Comparison of ENCODE assay signal across 8 cellular contexts in genomic region chr16:68800257-68800875, GRCh38. TPM values are rescaled to one million over a fixed set of nuclear protein-coding genes. Genes with fewer than 3 reads are reported as not detected.
DNase-seq lines count a peak whose midpoint lies in the region; ATAC-seq and TF ChIP-seq lines count a peak whose summit lies in the region.

No MANE protein-coding gene starts in this region.

- in situ Hi-C loops in GM13976 (cut with MboI; ENCODE audit: low sequenced_read_pairs, unreplicated experiment): loop anchor here (10.0 kb wide), 1 partner anchor 96 kb away; no protein-coding TSS in a partner anchor

- no peaks in the 10 kb centered on the region for H4K20me1 ChIP-seq in OCI-LY7 (ENCODE audit: insufficient read depth, low read length)

- POLR2A ChIA-PET in AG04450 (lab: Yijun Ruan, JAX): no interaction called here
- POLR2A ChIA-PET in OCI-LY7 (lab: Charles Lee): interaction anchor here (0.5 to 1.0 kb wide), 2 partner anchors 28 to 323 kb away, joined by 3 to 5 read pairs; no protein-coding TSS in a partner anchor

- no peak overlapping the region for H3K4me2 ChIP-seq in OCI-LY7 (ENCODE audit: low read length)

- DNase-seq in AG04450 (ENCODE audit: low read depth, low spot score) (peak; percentile 66), GM13976 (ENCODE audit: low spot score) (peak; percentile 73), HT-29 (ENCODE audit: low spot score) (peak; percentile 85), OCI-LY7 (ENCODE audit: low spot score) (peak; percentile 64), germinal center (ENCODE audit: low spot score) (peak; percentile 52), psoas muscle (no peak)
- peak; percentile 48 for DNase-seq in activated T-helper 1 cell treated with anti-CD3 and anti-CD28 coated beads, Interleukin-12 subunit alpha, Interleukin-12 subunit beta, Interleukin-2, Interleukin-4 antibody, amounts not matched to agents 30 ng/mL and 10 ng/mL and 1 ng/mL, durations not matched to agents 14 hours and 24 hours and 36 hours (ENCODE audit: low spot score)

- no peaks in the 10 kb centered on the region for H3K36me3 ChIP-seq in OCI-LY7 (ENCODE audit: insufficient read depth, low read length)
- H3K36me3 ChIP-seq in psoas muscle (ENCODE audit: insufficient read depth in 1 of 2, low read depth in 1 of 2): no peaks in the 10 kb centered on the region

- intact Hi-C loops in OCI-LY7 (cut with micrococcal nuclease; ENCODE audit: unreplicated experiment): loop anchor here (1.0 kb wide), 2 partner anchors 96 to 272 kb away; no protein-coding TSS in a partner anchor
- intact Hi-C loops in activated T-helper 1 cell treated with anti-CD3 and anti-CD28 coated beads, Interleukin-12 subunit alpha, Interleukin-12 subunit beta, Interleukin-2, Interleukin-4 antibody, amounts not matched to agents 30 ng/mL and 10 ng/mL and 1 ng/mL, durations not matched to agents 14 hours and 24 hours and 36 hours (cut with micrococcal nuclease): loop anchor here (1.0 to 10.0 kb wide), 4 partner anchors 48 to 272 kb away; no protein-coding TSS in a partner anchor
- intact Hi-C loops in psoas muscle (cut with DNase I): loop anchor here in 1 of 2 donors (5.0 kb wide), 1 partner anchor 273 kb away; no protein-coding TSS in a partner anchor

- peaks cover 2% of the 10 kb centered on the region for H3K27me3 Mint-ChIP-seq in activated T-helper 1 cell treated with anti-CD3 and anti-CD28 coated beads, Interleukin-12 subunit alpha, Interleukin-12 subunit beta, Interleukin-2, Interleukin-4 antibody, amounts not matched to agents 30 ng/mL and 10 ng/mL and 1 ng/mL, durations not matched to agents 14 hours and 24 hours and 36 hours (ENCODE audit: insufficient read depth)

- no peaks in the 10 kb centered on the region for H3K9me3 Mint-ChIP-seq in activated T-helper 1 cell treated with anti-CD3 and anti-CD28 coated beads, Interleukin-12 subunit alpha, Interleukin-12 subunit beta, Interleukin-2, Interleukin-4 antibody, amounts not matched to agents 30 ng/mL and 10 ng/mL and 1 ng/mL, durations not matched to agents 14 hours and 24 hours and 36 hours

- CTCF ChIA-PET in AG04450 (lab: Charles Lee): interaction anchor here (0.6 to 3.1 kb wide), 15 partner anchors 9 to 404 kb away, joined by 3 to 14 read pairs (median 3); no protein-coding TSS in a partner anchor
- CTCF ChIA-PET in OCI-LY7 (lab: Charles Lee; ENCODE audit: unreplicated experiment): no interaction called here

- H2AFZ ChIP-seq in OCI-LY7 (ENCODE audit: low read length): peak overlapping the region; percentile 44; the same call in 1 of the 2 replicates

- 5 to 11% (median 11%) methylated on average over 5 of the region's 5 CpGs for WGBS in psoas muscle, 3 donors

- no peaks in the 10 kb centered on the region for H3K79me2 ChIP-seq in OCI-LY7 (ENCODE audit: insufficient read depth, low read depth, low read length)

- H3K4me3 ChIP-seq in AG04450 (ENCODE audit: low read depth, low read length): no peak overlapping the region
- H3K4me3 ChIP-seq in OCI-LY7 (ENCODE audit: low read depth, low read length, poor library complexity, severe bottlenecking): no peak overlapping the region
- H3K4me3 ChIP-seq in psoas muscle: no peak overlapping the region

- no peaks in the 10 kb centered on the region for H3K36me3 Mint-ChIP-seq in activated T-helper 1 cell treated with anti-CD3 and anti-CD28 coated beads, Interleukin-12 subunit alpha, Interleukin-12 subunit beta, Interleukin-2, Interleukin-4 antibody, amounts not matched to agents 30 ng/mL and 10 ng/mL and 1 ng/mL, durations not matched to agents 14 hours and 24 hours and 36 hours (ENCODE audit: low read depth)

- H3K9me3 ChIP-seq in AG04450 (ENCODE audit: control insufficient read depth, insufficient read depth, low read length): no peaks in the 10 kb centered on the region
- H3K9me3 ChIP-seq in OCI-LY7 (ENCODE audit: low read length): no peaks in the 10 kb centered on the region
- no peaks in the 10 kb centered on the region for H3K9me3 ChIP-seq in psoas muscle

- ATAC-seq in psoas muscle (no peak), HG03095 (IDR thresholded peaks at IDR 0.05; ENCODE audit: unreplicated experiment) (no peak)

- H3K4me3 Mint-ChIP-seq in activated T-helper 1 cell treated with anti-CD3 and anti-CD28 coated beads, Interleukin-12 subunit alpha, Interleukin-12 subunit beta, Interleukin-2, Interleukin-4 antibody, amounts not matched to agents 30 ng/mL and 10 ng/mL and 1 ng/mL, durations not matched to agents 14 hours and 24 hours and 36 hours: no peak overlapping the region

- no peak overlapping the region for H3K27ac Mint-ChIP-seq in activated T-helper 1 cell treated with anti-CD3 and anti-CD28 coated beads, Interleukin-12 subunit alpha, Interleukin-12 subunit beta, Interleukin-2, Interleukin-4 antibody, amounts not matched to agents 30 ng/mL and 10 ng/mL and 1 ng/mL, durations not matched to agents 14 hours and 24 hours and 36 hours

- H3K4me1 Mint-ChIP-seq in activated T-helper 1 cell treated with anti-CD3 and anti-CD28 coated beads, Interleukin-12 subunit alpha, Interleukin-12 subunit beta, Interleukin-2, Interleukin-4 antibody, amounts not matched to agents 30 ng/mL and 10 ng/mL and 1 ng/mL, durations not matched to agents 14 hours and 24 hours and 36 hours (ENCODE audit: low read depth): peaks cover 4% of the 10 kb centered on the region

- H3K9me2 ChIP-seq in OCI-LY7 (ENCODE audit: insufficient read depth, low read length): no peaks in the 10 kb centered on the region

- H3K27me3 ChIP-seq in AG04450 (ENCODE audit: control insufficient read depth, insufficient read depth, low read length) (peaks cover 6% of the 10 kb centered on the region), psoas muscle (ENCODE audit: insufficient read depth in 3 of 3, low read length in 2 of 3) (no peaks in the 10 kb centered on the region)

- no peaks in the 10 kb centered on the region for H3K4me1 ChIP-seq in OCI-LY7 (ENCODE audit: insufficient read depth, low read length, poor library complexity, severe bottlenecking)
- no peaks in the 10 kb centered on the region for H3K4me1 ChIP-seq in psoas muscle

- no TSS peak for BruUV-seq in OCI-LY7 (replicated peaks; lab: Mats Ljungman, UMichigan)

- TF ChIP-seq CTCF in AG04450 (IDR thresholded peaks at IDR 0.05; ENCODE audit: low read depth, low read length): peak; percentile 89
- peak; percentile 67 for TF ChIP-seq CTCF in GM13976 (IDR thresholded peaks at IDR 0.05; ENCODE audit: borderline replicate concordance, control extremely low read depth, extremely low read depth, insufficient read depth, missing control alignments)
- peak; percentile 86 for TF ChIP-seq CTCF in OCI-LY7 (conservative IDR thresholded peaks at IDR 0.05; ENCODE audit: low read length)
- TF ChIP-seq CTCF in psoas muscle (IDR thresholded peaks at IDR 0.05): peak; percentile 19

- H3K27ac ChIP-seq in AG04450 (ENCODE audit: low read depth, low read length): no peak overlapping the region
- H3K27ac ChIP-seq in OCI-LY7 (ENCODE audit: low read depth, low read length, poor library complexity, severe bottlenecking): no peak overlapping the region
- H3K27ac ChIP-seq in psoas muscle: no peak overlapping the region

RNA-seq across cellular contexts. Expression of gene TANGO6, which starts 43.0 kb away (rescaled TPM):
- polyA plus RNA-seq in AG04450 (2011; rRNA removed) (11.6 and 16.2 TPM in 2 replicates), psoas muscle (10 to 100 TPM in 1 of 3 donors, 1 to 10 TPM in 2; 5.3 to 12.5 (median 6.0) TPM)
- polyA minus RNA-seq in AG04450 (2011; rRNA and poly(A)+ RNA removed): 45.0 and 92.2 TPM in 2 replicates
- 2.7 and 3.6 TPM in 2 replicates for total RNA-seq in HT-29 (2014; rRNA removed; shearing (Covaris generic))
- 17.3 and 22.8 TPM in 2 replicates for total RNA-seq in OCI-LY7 (2014; rRNA removed; shearing (Covaris generic))
- total RNA-seq in OCI-LY7 (2022) (22.7 and 27.3 TPM in 2 replicates), psoas muscle (10 to 100 TPM; 12.1 to 16.2 (median 13.3) TPM)
- 34.1 and 35.5 TPM in 2 replicates for total RNA-seq in activated T-helper 1 cell treated with anti-CD3 and anti-CD28 coated beads, Interleukin-12 subunit alpha, Interleukin-12 subunit beta, Interleukin-2, Interleukin-4 antibody, amounts not matched to agents 30 ng/mL and 10 ng/mL and 1 ng/mL, durations not matched to agents 14 hours and 24 hours and 36 hours

Comparison
In these comparisons a context has a peak if more than half of its experiments do, and no peak if none do; other contexts are left out.
1. DNase-seq: peak in AG04450 (single experiment), GM13976 (single experiment), HT-29 (single experiment), OCI-LY7 (single experiment), activated T-helper 1 cell treated with anti-CD3 and anti-CD28 coated beads, Interleukin-12 subunit alpha, Interleukin-12 subunit beta, Interleukin-2, Interleukin-4 antibody, amounts not matched to agents 30 ng/mL and 10 ng/mL and 1 ng/mL, durations not matched to agents 14 hours and 24 hours and 36 hours (single experiment) and germinal center (single experiment); none in psoas muscle (0 of 2).
2. CTCF ChIP-seq: peak in every context shown above with its lines; median percentile 89 in AG04450; 86 in OCI-LY7; 67 in GM13976; 19 in psoas muscle.